27 cellular contexts compared by ENCODE assay signal in the genomic region with DNA sequence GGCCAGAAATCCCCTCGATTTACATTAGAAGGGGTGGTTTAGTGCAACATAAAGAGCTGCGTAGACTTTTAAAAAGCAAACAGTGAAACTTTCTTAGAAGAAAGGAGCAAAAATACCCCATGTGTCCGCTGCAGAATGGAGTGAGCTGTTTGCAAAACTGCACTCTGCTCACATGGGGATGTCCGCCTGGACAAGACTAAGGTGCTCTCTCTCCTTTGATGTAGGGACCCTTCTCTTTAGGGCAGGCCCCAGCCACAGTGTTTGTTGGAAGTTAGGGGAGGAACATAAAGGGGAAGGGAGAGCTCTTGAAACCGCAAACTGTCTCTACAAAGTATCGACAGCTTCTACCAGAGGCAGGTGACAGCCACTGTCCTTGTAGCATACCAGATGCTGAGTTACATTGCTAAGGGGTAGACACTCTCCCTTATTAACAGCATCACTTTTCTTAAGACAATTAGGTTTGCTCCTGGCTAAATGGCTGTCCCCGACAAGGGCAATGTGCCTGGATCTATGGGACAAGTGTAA.
"Had no signal": no experiment of that assay in that cellular context is flagged by ENCODE, and none has a peak within 500 bp of the region (broad histone marks: within the 10 kb centered on the region; RNA-seq: fewer than 3 reads in every experiment).

No MANE protein-coding gene starts in this region.

- H3K4me3 ChIP-seq: gastrocnemius medialis, hepatocyte, ovary, right lobe of liver, transverse colon had no signal

- DNase-seq: activated CD4-positive, alpha-beta memory T cell treated with anti-CD3 and anti-CD28 coated beads for 36 hours; activated CD4-positive, alpha-beta T cell treated with anti-CD3 and anti-CD28 coated beads, Interleukin-2, amount 10 ng/mL, durations not matched to agents 24 days and 14 days; activated CD4-positive, CD25-positive, alpha-beta regulatory T cell treated with anti-CD3 and anti-CD28 coated beads, Interleukin-2, amount 50 U/mL, for 72 hours; activated CD8-positive, alpha-beta memory T cell treated with anti-CD3 and anti-CD28 coated beads, Interleukin-2, amount 50 U/mL, for 4 hours; activated gamma-delta T cell; activated naive CD4-positive, alpha-beta T cell treated with anti-CD3 and anti-CD28 coated beads, Interleukin-2, amount 50 U/mL, for 16 hours; activated T-cell treated with anti-CD3 and anti-CD28 coated beads, Interleukin-2, amount 50 U/mL, for 24 hours; amygdala; effector CD4-positive, alpha-beta T cell; gastrocnemius medialis; immature natural killer cell; kidney; left colon; mammary epithelial cell; naive B cell; nephron progenitor cell; ovary; right lobe of liver; stimulated activated CD4-positive, alpha-beta T cell treated with anti-CD3 and anti-CD28 coated beads, Interleukin-2, amount 100 ng/mL, for 48 hours; stimulated activated naive CD4-positive, alpha-beta T cell treated with Interleukin-2 at 50 U/mL for 16 hours; T1000; transverse colon; WERI-Rb-1 had no signal

- H3K79me2 ChIP-seq: hepatocyte had no signal

- H2AFZ ChIP-seq: hepatocyte had no signal

- FAIRE-seq: bronchial epithelial cell, endometrium, kidney had no signal

- H3K36me3 ChIP-seq: gastrocnemius medialis, ovary, right lobe of liver, transverse colon, WERI-Rb-1 had no signal

- H3K27ac ChIP-seq: epithelial cell of prostate, gastrocnemius medialis, hepatocyte, ovary, right lobe of liver, transverse colon, WERI-Rb-1 had no signal

- H3K9me3 ChIP-seq: gastrocnemius medialis, ovary, right lobe of liver, transverse colon had no signal

- H3K4me1 ChIP-seq: gastrocnemius medialis had no signal

- H3K4me2 ChIP-seq: hepatocyte had no signal

- ATAC-seq: gastrocnemius medialis, left colon, right lobe of liver had no signal

- H3K27me3 ChIP-seq: gastrocnemius medialis, hepatocyte, ovary, right lobe of liver, transverse colon had no signal
